ENCODE assay signal across 8 cellular contexts in the genomic region with DNA sequence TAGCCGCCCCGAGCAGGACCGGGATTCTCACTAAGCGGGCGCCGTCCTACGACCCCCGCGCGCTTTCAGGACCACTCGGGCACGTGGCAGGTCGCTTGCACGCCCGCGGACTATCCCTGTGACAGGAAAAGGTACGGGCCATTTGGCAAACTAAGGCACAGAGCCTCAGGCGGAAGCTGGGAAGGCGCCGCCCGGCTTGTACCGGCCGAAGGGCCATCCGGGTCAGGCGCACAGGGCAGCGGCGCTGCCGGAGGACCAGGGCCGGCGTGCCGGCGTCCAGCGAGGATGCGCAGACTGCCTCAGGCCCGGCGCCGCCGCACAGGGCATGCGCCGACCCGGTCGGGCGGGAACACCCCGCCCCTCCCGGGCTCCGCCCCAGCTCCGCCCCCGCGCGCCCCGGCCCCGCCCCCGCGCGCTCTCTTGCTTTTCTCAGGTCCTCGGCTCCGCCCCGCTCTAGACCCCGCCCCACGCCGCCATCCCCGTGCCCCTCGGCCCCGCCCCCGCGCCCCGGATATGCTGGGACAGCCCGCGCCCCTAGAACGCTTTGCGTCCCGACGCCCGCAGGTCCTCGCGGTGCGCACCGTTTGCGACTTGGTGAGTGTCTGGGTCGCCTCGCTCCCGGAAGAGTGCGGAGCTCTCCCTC. TPM values are rescaled to one million over a fixed set of nuclear protein-coding genes. Genes with fewer than 3 reads are reported as not detected.
DNase-seq lines count a peak whose midpoint lies in the region; TF ChIP-seq lines count a peak whose summit lies in the region.

MGMT (plus strand) TSS at position 539 of the 643 bp plus-strand sequence.

- TF ChIP-seq CTCF in MM.1S (IDR thresholded peaks at IDR 0.05; ENCODE audit: low read length) (no peak), chondrocyte (IDR thresholded peaks at IDR 0.05) (no peak)

- H3K4me1 Mint-ChIP-seq in chondrocyte (ENCODE audit: low read depth) = peaks cover 4% of the 10 kb centered on the region

- peak within 1 kb of the TSS; percentile 93 for H2AFZ ChIP-seq in MM.1S (ENCODE audit: low read length)

- no peaks in the 10 kb centered on the region for H3K36me3 ChIP-seq in MM.1S (replicated peaks; ENCODE audit: insufficient read depth, low read length)

- no peaks in the 10 kb centered on the region for H4K20me1 ChIP-seq in MM.1S (ENCODE audit: insufficient read depth, low read length)

- no peaks in the 10 kb centered on the region for H3F3A ChIP-seq in MM.1S (ENCODE audit: insufficient read depth, low read length)

- H3K27me3 ChIP-seq in MM.1S (replicated peaks; ENCODE audit: insufficient read depth, low read length) (no peaks in the 10 kb centered on the region), layer of hippocampus (ENCODE audit: control insufficient read depth, insufficient read depth, low read length) (no peaks in the 10 kb centered on the region)

- peak within 1 kb of the TSS; percentile 65 for H3K4me3 Mint-ChIP-seq in chondrocyte (ENCODE audit: unreplicated experiment)

- no peaks in the 10 kb centered on the region for H3K9me2 ChIP-seq in MM.1S (replicated peaks; ENCODE audit: insufficient read depth, low read length)

- peak; percentile 77 for DNase-seq in GM04504 (ENCODE audit: low read depth)
- DNase-seq in H4 (ENCODE audit: low spot score) = peak; percentile 14
- DNase-seq in MM.1S = peak; percentile 82
- peak; percentile 98 to 99 for DNase-seq in activated CD4-positive, alpha-beta T cell treated with anti-CD3 and anti-CD28 coated beads for 4 hours
- no peak for DNase-seq in chondrocyte (ENCODE audit: low spot score)
- DNase-seq in stimulated activated CD4-positive, alpha-beta T cell treated with anti-CD3 and anti-CD28 coated beads, Interleukin-1b, Interleukin-23, amount 100 ng/mL, for 1 hour (ENCODE audit: low read depth in 2 of 2) = peak; percentile 97 to 99
- DNase-seq in NCI-H2081 treated with DMSO at 0.1 percent for 48 hours (lab: John Stamatoyannopoulos, UW) = no peak

- H3K36me3 Mint-ChIP-seq in chondrocyte (ENCODE audit: low read depth) = no peaks in the 10 kb centered on the region

- H3K27me3 Mint-ChIP-seq in chondrocyte (ENCODE audit: low read depth) = peaks cover 2% of the 10 kb centered on the region

- H3K79me2 ChIP-seq in MM.1S (ENCODE audit: low read length) = no peaks in the 10 kb centered on the region

- 0 out of 2 replicates have a peak, but pooled peaks cover 5% of the 10 kb centered on the region for H3K4me1 ChIP-seq in MM.1S (ENCODE audit: low read length)

- H3K4me2 ChIP-seq in MM.1S (ENCODE audit: low read depth, low read length) = peak within 1 kb of the TSS; percentile 80

- peak within 1 kb of the TSS; percentile 76 for H3K4me3 ChIP-seq in MM.1S (ENCODE audit: low read length)

- H3K27ac Mint-ChIP-seq in chondrocyte (ENCODE audit: unreplicated experiment) = peak within 1 kb of the TSS; percentile 65

- H3K27ac ChIP-seq in MM.1S (ENCODE audit: low read length) (no peak within 1 kb of the TSS), layer of hippocampus (ENCODE audit: low read depth, low read length) (peak within 1 kb of the TSS; percentile 77)

- H3K9me3 Mint-ChIP-seq in chondrocyte (ENCODE audit: low read depth) = no peaks in the 10 kb centered on the region

- H3K9me3 ChIP-seq in MM.1S (replicated peaks; ENCODE audit: insufficient read depth, low read length) = no peaks in the 10 kb centered on the region

- peak within 1 kb of the TSS; percentile 55; the same call in 1 of the 2 replicates for H3K9ac ChIP-seq in MM.1S (ENCODE audit: low read length)

RNA-seq across cellular contexts. Expression of gene MGMT, which starts in this region (rescaled TPM):
- 12.5 and 13.1 TPM in 2 replicates for total RNA-seq in H4 (2014; rRNA removed; shearing (Covaris generic))
- 12.1 to 13.9 TPM (median 13.0 TPM) in 3 replicates for total RNA-seq in chondrocyte

Comparison
In these comparisons a context has a peak if more than half of its experiments do, and no peak if none do; other contexts are left out.
1. DNase-seq: peak in GM04504 (single experiment), H4 (single experiment), MM.1S (single experiment), activated CD4-positive, alpha-beta T cell treated with anti-CD3 and anti-CD28 coated beads for 4 hours (2 of 2) and stimulated activated CD4-positive, alpha-beta T cell treated with anti-CD3 and anti-CD28 coated beads, Interleukin-1b, Interleukin-23, amount 100 ng/mL, for 1 hour (2 of 2); none in chondrocyte (single experiment) and NCI-H2081 treated with DMSO at 0.1 percent for 48 hours (single experiment).